Comparison of ENCODE assay signal across 11 cellular contexts in genomic region chr7:116315293-116315692, GRCh38.
DNase-seq lines count a peak whose midpoint lies in the region; ATAC-seq and TF ChIP-seq lines count a peak whose summit lies in the region.
"Had no signal": no experiment of that assay in that cellular context is flagged by ENCODE, and none has a peak within 500 bp of the region (broad histone marks: within the 10 kb centered on the region; RNA-seq: fewer than 3 reads in every experiment).

No MANE protein-coding gene starts in this region.

- H3K36me3 Mint-ChIP-seq in brain, result no peaks in the 10 kb centered on the region
- H3K36me3 Mint-ChIP-seq in activated T-helper 2 cell treated with anti-CD3 and anti-CD28 coated beads, Interferon-gamma antibody, Interleukin-2, Interleukin-4, amounts not matched to agents 10 μg/mL and 5 μg/mL and 100 μg/mL, durations not matched to agents 14 hours and 24 hours and 36 hours (ENCODE audit: low read depth), result no peaks in the 10 kb centered on the region
- H3K36me3 Mint-ChIP-seq in activated CD4-positive, alpha-beta T cell treated with anti-CD3 and anti-CD28 coated beads, Interleukin-2, amount 10 ng/mL, durations not matched to agents 7 days and 5 days (ENCODE audit: low read depth), result no peaks in the 10 kb centered on the region

- peak overlapping the region in 4 of 5 experiments; percentile 46 to 93 (median 74) for H3K27ac Mint-ChIP-seq in brain
- no peak overlapping the region for H3K27ac Mint-ChIP-seq in activated T-helper 2 cell treated with anti-CD3 and anti-CD28 coated beads, Interferon-gamma antibody, Interleukin-2, Interleukin-4, amounts not matched to agents 10 μg/mL and 5 μg/mL and 100 μg/mL, durations not matched to agents 14 hours and 24 hours and 36 hours
- H3K27ac Mint-ChIP-seq in activated CD4-positive, alpha-beta T cell treated with anti-CD3 and anti-CD28 coated beads, Interleukin-2, amount 10 ng/mL, durations not matched to agents 7 days and 5 days, result no peak overlapping the region

- no peaks in the 10 kb centered on the region for H3K36me3 ChIP-seq in suprapubic skin

- H3K4me1 ChIP-seq in right cardiac atrium (ENCODE audit: control insufficient read depth, insufficient read depth, low read length), result peaks cover 2% of the 10 kb centered on the region
- peaks cover 26% of the 10 kb centered on the region for H3K4me1 ChIP-seq in suprapubic skin

- DNase-seq in HK-2 (ENCODE audit: unreplicated experiment), result peak; percentile 29
- peak; percentile 33 to 51 (median 35) for DNase-seq in right cardiac atrium
- DNase-seq in suprapubic skin (ENCODE audit: low spot score in 2 of 2), result no peak
- DNase-seq in activated T-helper 2 cell treated with anti-CD3 and anti-CD28 coated beads, Interferon-gamma antibody, Interleukin-2, Interleukin-4, amounts not matched to agents 10 μg/mL and 5 μg/mL and 100 μg/mL, durations not matched to agents 14 hours and 24 hours and 36 hours (ENCODE audit: low spot score), result no peak
- DNase-seq in activated CD4-positive, alpha-beta T cell treated with anti-CD3 and anti-CD28 coated beads, Interleukin-2, amount 10 ng/mL, durations not matched to agents 7 days and 5 days, result no peak
- no peak for DNase-seq in NCI-H69 (lab: John Stamatoyannopoulos, UW)
- DNase-seq: activated CD4-positive, alpha-beta T cell treated with anti-CD3 and anti-CD28 coated beads for 1 hour; activated gamma-delta T cell; KBM-7 had no signal

- H3K27me3 ChIP-seq in right cardiac atrium (ENCODE audit: control insufficient read depth, insufficient read depth) (no peaks in the 10 kb centered on the region), suprapubic skin (no peaks in the 10 kb centered on the region)

- intact Hi-C loops in right cardiac atrium (cut with DNase I), result loop anchor here in 1 of 4 donors (5.0 kb wide), 1 partner anchor 43 kb away; no protein-coding TSS in a partner anchor
- intact Hi-C loops in activated T-helper 2 cell treated with anti-CD3 and anti-CD28 coated beads, Interferon-gamma antibody, Interleukin-2, Interleukin-4, amounts not matched to agents 10 μg/mL and 5 μg/mL and 100 μg/mL, durations not matched to agents 14 hours and 24 hours and 36 hours (cut with micrococcal nuclease), result no loop called here

- H3K4me3 ChIP-seq in right cardiac atrium (ENCODE audit: low read length) (no peak overlapping the region), suprapubic skin (no peak overlapping the region)

- TF ChIP-seq POLR2A in suprapubic skin (IDR thresholded peaks at IDR 0.05), result no peak

- TF ChIP-seq CTCF in brain (conservative IDR thresholded peaks at IDR 0.05), result no peak
- no peak for TF ChIP-seq CTCF in suprapubic skin (IDR thresholded peaks at IDR 0.05)

- H3K9me3 Mint-ChIP-seq in brain, result peaks cover 0 to 5% (median 3%) of the 10 kb centered on the region in 5 experiments
- H3K9me3 Mint-ChIP-seq in activated T-helper 2 cell treated with anti-CD3 and anti-CD28 coated beads, Interferon-gamma antibody, Interleukin-2, Interleukin-4, amounts not matched to agents 10 μg/mL and 5 μg/mL and 100 μg/mL, durations not matched to agents 14 hours and 24 hours and 36 hours, result no peaks in the 10 kb centered on the region
- no peaks in the 10 kb centered on the region for H3K9me3 Mint-ChIP-seq in activated CD4-positive, alpha-beta T cell treated with anti-CD3 and anti-CD28 coated beads, Interleukin-2, amount 10 ng/mL, durations not matched to agents 7 days and 5 days

- H3K9me3 ChIP-seq in right cardiac atrium (ENCODE audit: control insufficient read depth, low read length) (no peaks in the 10 kb centered on the region), suprapubic skin (no peaks in the 10 kb centered on the region)

- TF ChIP-seq EP300 in suprapubic skin (IDR thresholded peaks at IDR 0.05), result no peak

- CTCF ChIA-PET in activated CD4-positive, alpha-beta T cell treated with anti-CD3 and anti-CD28 coated beads, Interleukin-2, amount 10 ng/mL, durations not matched to agents 7 days and 5 days (lab: Charles Lee), result no interaction called here

- peaks cover 7% of the 10 kb centered on the region for H3K27me3 Mint-ChIP-seq in brain
- H3K27me3 Mint-ChIP-seq in activated T-helper 2 cell treated with anti-CD3 and anti-CD28 coated beads, Interferon-gamma antibody, Interleukin-2, Interleukin-4, amounts not matched to agents 10 μg/mL and 5 μg/mL and 100 μg/mL, durations not matched to agents 14 hours and 24 hours and 36 hours (ENCODE audit: low read depth), result peaks cover 8% of the 10 kb centered on the region
- peaks cover 2% of the 10 kb centered on the region for H3K27me3 Mint-ChIP-seq in activated CD4-positive, alpha-beta T cell treated with anti-CD3 and anti-CD28 coated beads, Interleukin-2, amount 10 ng/mL, durations not matched to agents 7 days and 5 days

- POLR2A ChIA-PET in activated CD4-positive, alpha-beta T cell treated with anti-CD3 and anti-CD28 coated beads, Interleukin-2, amount 10 ng/mL, durations not matched to agents 7 days and 5 days (lab: Charles Lee), result no interaction called here

- H3K4me1 Mint-ChIP-seq in brain, result peaks cover 25% of the 10 kb centered on the region
- H3K4me1 Mint-ChIP-seq in activated T-helper 2 cell treated with anti-CD3 and anti-CD28 coated beads, Interferon-gamma antibody, Interleukin-2, Interleukin-4, amounts not matched to agents 10 μg/mL and 5 μg/mL and 100 μg/mL, durations not matched to agents 14 hours and 24 hours and 36 hours (ENCODE audit: low read depth), result peaks cover 12% of the 10 kb centered on the region
- H3K4me1 Mint-ChIP-seq in activated CD4-positive, alpha-beta T cell treated with anti-CD3 and anti-CD28 coated beads, Interleukin-2, amount 10 ng/mL, durations not matched to agents 7 days and 5 days, result no peaks in the 10 kb centered on the region

- H3K27ac ChIP-seq in right cardiac atrium (ENCODE audit: low read length), result peak overlapping the region; percentile 75
- peak overlapping the region; percentile 82 for H3K27ac ChIP-seq in suprapubic skin

- H3K4me3 Mint-ChIP-seq in brain, result no peak overlapping the region
- H3K4me3 Mint-ChIP-seq in activated T-helper 2 cell treated with anti-CD3 and anti-CD28 coated beads, Interferon-gamma antibody, Interleukin-2, Interleukin-4, amounts not matched to agents 10 μg/mL and 5 μg/mL and 100 μg/mL, durations not matched to agents 14 hours and 24 hours and 36 hours (ENCODE audit: low read depth), result no peak overlapping the region
- no peak overlapping the region for H3K4me3 Mint-ChIP-seq in activated CD4-positive, alpha-beta T cell treated with anti-CD3 and anti-CD28 coated beads, Interleukin-2, amount 10 ng/mL, durations not matched to agents 7 days and 5 days

- ATAC-seq in right cardiac atrium, result peak; percentile 61 to 74
- no peak for ATAC-seq in GM21825 (IDR thresholded peaks at IDR 0.05; ENCODE audit: unreplicated experiment)

- 67% methylated on average over 6 of the region's 6 CpGs for WGBS in right cardiac atrium
- 51% methylated on average over 6 of the region's 6 CpGs for WGBS in suprapubic skin

Comparison
In these comparisons a context has a peak if more than half of its experiments do, and no peak if none do; other contexts are left out.
1. DNase-seq: peak in HK-2 (single experiment) and right cardiac atrium (3 of 3); none in suprapubic skin (0 of 2), activated T-helper 2 cell treated with anti-CD3 and anti-CD28 coated beads, Interferon-gamma antibody, Interleukin-2, Interleukin-4, amounts not matched to agents 10 μg/mL and 5 μg/mL and 100 μg/mL, durations not matched to agents 14 hours and 24 hours and 36 hours (single experiment), activated CD4-positive, alpha-beta T cell treated with anti-CD3 and anti-CD28 coated beads, Interleukin-2, amount 10 ng/mL, durations not matched to agents 7 days and 5 days (single experiment) and NCI-H69 (single experiment).
2. H3K27ac Mint-ChIP-seq: peak in brain (4 of 5); none in activated T-helper 2 cell treated with anti-CD3 and anti-CD28 coated beads, Interferon-gamma antibody, Interleukin-2, Interleukin-4, amounts not matched to agents 10 μg/mL and 5 μg/mL and 100 μg/mL, durations not matched to agents 14 hours and 24 hours and 36 hours (single experiment) and activated CD4-positive, alpha-beta T cell treated with anti-CD3 and anti-CD28 coated beads, Interleukin-2, amount 10 ng/mL, durations not matched to agents 7 days and 5 days (single experiment).